In genomic region chr1:202158810-202159533, GRCh38 we compare ENCODE assay signal across 9 cellular contexts. TPM values are rescaled to one million over a fixed set of nuclear protein-coding genes. Genes with fewer than 3 reads are reported as not detected.
A peak's percentile ranks its signal among the peaks of the same experiment; 100 is the strongest.
DNase-seq lines count a peak whose midpoint lies in the region; ATAC-seq and TF ChIP-seq lines count a peak whose summit lies in the region.
"Had no signal": no experiment of that assay in that cellular context is flagged by ENCODE, and none has a peak within 500 bp of the region (broad histone marks: within the 10 kb centered on the region; RNA-seq: fewer than 3 reads in every experiment).

No MANE protein-coding gene starts in this region.

- no peak overlapping the region for H3K4me3 ChIP-seq in psoas muscle
- no peak overlapping the region for H3K4me3 ChIP-seq in mammary epithelial cell (replicated peaks in 1 of 3; ENCODE audit: insufficient read depth in 1 of 3, low read depth in 2 of 3, low read length in 3 of 3)

- BruUV-seq in mammary epithelial cell (replicated peaks; lab: Mats Ljungman, UMichigan), result no TSS peak

- H4K20me1 ChIP-seq in mammary epithelial cell (ENCODE audit: insufficient read depth, low read length), result no peaks in the 10 kb centered on the region

- H3K27ac ChIP-seq in psoas muscle (no peak overlapping the region), mammary epithelial cell (ENCODE audit: insufficient read depth, low read depth, low read length) (no peak overlapping the region)
- H3K27ac ChIP-seq: epithelial cell of prostate had no signal

- H2AFZ ChIP-seq in mammary epithelial cell (ENCODE audit: low read depth, low read length), result no peak overlapping the region

- H3K36me3 ChIP-seq in psoas muscle (ENCODE audit: insufficient read depth in 1 of 2, low read depth in 1 of 2) (no peaks in the 10 kb centered on the region), mammary epithelial cell (ENCODE audit: insufficient read depth, low read length) (no peaks in the 10 kb centered on the region)

- ATAC-seq in HG02938 (IDR thresholded peaks at IDR 0.05; ENCODE audit: unreplicated experiment), result no peak
- no peak for ATAC-seq in psoas muscle

- H3K4me1 ChIP-seq in psoas muscle (no peaks in the 10 kb centered on the region), mammary epithelial cell (ENCODE audit: insufficient read depth, low read length) (peaks cover 2% of the 10 kb centered on the region)

- 87 to 90% (median 88%) methylated on average over 10 of the region's 10 CpGs for WGBS in psoas muscle, 3 donors
- WGBS in mammary epithelial cell (ENCODE audit: low coverage, missing lambda C conversion rate), result 86% methylated on average over 7 of the region's 10 CpGs

- in situ Hi-C loops in GM18951 (cut with MboI; ENCODE audit: low sequenced_read_pairs, unreplicated experiment) (no loop called here), mammary epithelial cell (cut with MboI; ENCODE audit: low sequenced_read_pairs in 2 of 2) (no loop called here)

- H3K79me2 ChIP-seq in mammary epithelial cell (ENCODE audit: insufficient read depth, low read length), result no peaks in the 10 kb centered on the region

- H3K27me3 ChIP-seq in psoas muscle (ENCODE audit: insufficient read depth in 3 of 3, low read length in 2 of 3) (peaks cover 0 to 2% (median 0%) of the 10 kb centered on the region in 3 donors), mammary epithelial cell (ENCODE audit: insufficient read depth, low read length) (no peaks in the 10 kb centered on the region)

- DNase-seq in AML-193 (lab: John Stamatoyannopoulos, UW), result peak; percentile 14 to 32
- DNase-seq in SKM-1 treated with dmso at 0.1 percent for 144 hours (lab: John Stamatoyannopoulos, UW; ENCODE audit: unreplicated experiment), result peak; percentile 35
- DNase-seq in erythroblast (lab: John Stamatoyannopoulos, UW), result peak; percentile 64 to 84
- DNase-seq in hypothalamus (lab: John Stamatoyannopoulos, UW), result no peak
- no peak for DNase-seq in psoas muscle
- no peak for DNase-seq in mammary epithelial cell

- H3K9me3 ChIP-seq in psoas muscle (no peaks in the 10 kb centered on the region), mammary epithelial cell (replicated peaks; ENCODE audit: insufficient read depth, low read length) (no peaks in the 10 kb centered on the region)

- TF ChIP-seq POLR2A in GM18951 (IDR thresholded peaks at IDR 0.05; ENCODE audit: extremely low read depth, insufficient read depth, insufficient read length) (peak; percentile 30), erythroblast (IDR thresholded peaks at IDR 0.05; ENCODE audit: low read length) (no peak)

- intact Hi-C loops in psoas muscle (cut with DNase I), result no loop called here
- intact Hi-C loops in mammary epithelial cell (cut with micrococcal nuclease), result no loop called here

- H3K9ac ChIP-seq in mammary epithelial cell (ENCODE audit: insufficient read depth, low read length), result no peak overlapping the region

- no peak for TF ChIP-seq CTCF in psoas muscle (IDR thresholded peaks at IDR 0.05)
- TF ChIP-seq CTCF in mammary epithelial cell (conservative IDR thresholded peaks at IDR 0.05 in 1 of 2, IDR thresholded peaks at IDR 0.05 in 1 of 2; ENCODE audit: extremely low read depth in 1 of 2, insufficient read depth in 1 of 2, low read depth in 1 of 2, low read length in 2 of 2), result no peak

- dilution Hi-C loops in mammary epithelial cell (cut with HindIII; ENCODE audit: low sequenced_read_pairs), result no loop called here

- no peak overlapping the region for H3K4me2 ChIP-seq in mammary epithelial cell (ENCODE audit: insufficient read depth, low read depth, low read length)

- CTCF ChIA-PET in mammary epithelial cell (lab: Charles Lee; ENCODE audit: low non-redundant PET), result no interaction called here

RNA-seq across cellular contexts. Expression of gene PTPN7, which starts 1.4 kb away (rescaled TPM):
- total RNA-seq in psoas muscle (1 to 10 TPM in 1 of 4 donors, under 1 TPM in 3; 0.32 to 1.0 (median 0.45) TPM), mammary epithelial cell (not detected)
- polyA plus RNA-seq in psoas muscle (under 1 TPM; 0.10 to 0.17 (median 0.13) TPM), mammary epithelial cell (0.03 TPM)
- polyA minus RNA-seq in mammary epithelial cell, result not detected

RNA-seq across cellular contexts. Expression of gene ARL8A, which starts 14.4 kb away (rescaled TPM):
- total RNA-seq in psoas muscle (10 to 100 TPM; 53.1 to 70.6 (median 62.3) TPM), mammary epithelial cell (10 to 100 TPM; 36.7 to 56.2 TPM)
- polyA plus RNA-seq in psoas muscle (10 to 100 TPM; 26.6 to 34.0 (median 26.6) TPM), mammary epithelial cell (33.9 TPM)
- polyA minus RNA-seq in mammary epithelial cell, result 21.9 TPM

RNA-seq across cellular contexts. Expression of gene LGR6, which starts 34.6 kb away (rescaled TPM):
- under 1 TPM in 1 of 4 donors, not detected in 3; 0.19 TPM for total RNA-seq in psoas muscle
- polyA plus RNA-seq in psoas muscle, result under 1 TPM; 0.12 to 0.20 (median 0.13) TPM
- under 1 TPM; 0.45 to 0.50 TPM for total RNA-seq in mammary epithelial cell
- 0.15 TPM for polyA plus RNA-seq in mammary epithelial cell
- polyA minus RNA-seq in mammary epithelial cell, result not detected

RNA-seq across cellular contexts. Expression of gene GPR37L1, which starts 36.3 kb away (rescaled TPM):
- total RNA-seq in psoas muscle, result not detected
- polyA plus RNA-seq in psoas muscle, result under 1 TPM; 0.01 TPM
- not detected for total RNA-seq in mammary epithelial cell
- polyA plus RNA-seq in mammary epithelial cell, result 0.02 TPM
- polyA minus RNA-seq in mammary epithelial cell, result not detected

Comparison
In these comparisons a context has a peak if more than half of its experiments do, and no peak if none do; other contexts are left out.
1. DNase-seq: peak in AML-193 (2 of 2), SKM-1 treated with dmso at 0.1 percent for 144 hours (single experiment) and erythroblast (2 of 2); none in hypothalamus (0 of 51), psoas muscle (0 of 2) and mammary epithelial cell (single experiment).